11 cellular contexts compared by ENCODE assay signal in genomic region chr1:161420763-161421455, GRCh38. TPM values are rescaled to one million over a fixed set of nuclear protein-coding genes. Genes with fewer than 3 reads are reported as not detected.
DNase-seq lines count a peak whose midpoint lies in the region; ATAC-seq and TF ChIP-seq lines count a peak whose summit lies in the region.
"Had no signal": no experiment of that assay in that cellular context is flagged by ENCODE, and none has a peak within 500 bp of the region (broad histone marks: within the 10 kb centered on the region; RNA-seq: fewer than 3 reads in every experiment).

No MANE protein-coding gene starts in this region.

- POLR2A ChIA-PET in activated CD4-positive, alpha-beta T cell treated with anti-CD3 and anti-CD28 coated beads for 36 hours (lab: Charles Lee), result no interaction called here
- POLR2A ChIA-PET in Caco-2 (lab: Charles Lee), result no interaction called here

- H3K9me3 Mint-ChIP-seq in activated CD4-positive, alpha-beta T cell treated with anti-CD3 and anti-CD28 coated beads for 36 hours (ENCODE audit: low read depth), result no peaks in the 10 kb centered on the region
- no peaks in the 10 kb centered on the region for H3K9me3 Mint-ChIP-seq in neural crest cell
- no peaks in the 10 kb centered on the region for H3K9me3 Mint-ChIP-seq in Caco-2 (ENCODE audit: unreplicated experiment)
- H3K9me3 Mint-ChIP-seq: activated naive CD4-positive, alpha-beta T cell treated with anti-CD3 and anti-CD28 coated beads, Interleukin-2, amount 10 ng/mL, durations not matched to agents 7 days and 5 days had no signal

- no peak overlapping the region for H3K27ac Mint-ChIP-seq in activated CD4-positive, alpha-beta T cell treated with anti-CD3 and anti-CD28 coated beads for 36 hours
- no peak overlapping the region for H3K27ac Mint-ChIP-seq in neural crest cell (ENCODE audit: unreplicated experiment)
- no peak overlapping the region for H3K27ac Mint-ChIP-seq in Caco-2 (ENCODE audit: unreplicated experiment)

- peaks cover 7% of the 10 kb centered on the region for H3K27me3 Mint-ChIP-seq in activated CD4-positive, alpha-beta T cell treated with anti-CD3 and anti-CD28 coated beads for 36 hours
- H3K27me3 Mint-ChIP-seq in neural crest cell (ENCODE audit: low read depth) (peaks cover 72% of the 10 kb centered on the region), Caco-2 (ENCODE audit: insufficient read depth, unreplicated experiment) (no peaks in the 10 kb centered on the region)

- peak overlapping the region; percentile 73 for H3K4me3 Mint-ChIP-seq in activated CD4-positive, alpha-beta T cell treated with anti-CD3 and anti-CD28 coated beads for 36 hours
- H3K4me3 Mint-ChIP-seq in neural crest cell, result peak overlapping the region; percentile 10
- H3K4me3 Mint-ChIP-seq in Caco-2 (ENCODE audit: unreplicated experiment), result no peak overlapping the region

- TF ChIP-seq CTCF in neural crest cell (conservative IDR thresholded peaks at IDR 0.05), result no peak
- TF ChIP-seq CTCF in Caco-2 (IDR thresholded peaks at IDR 0.05; ENCODE audit: insufficient read depth in 1 of 2, low read depth in 1 of 2, low read length in 1 of 2, severe bottlenecking in 1 of 2, unreplicated experiment in 1 of 2), result no peak
- no peak for TF ChIP-seq CTCF in ascending aorta (IDR thresholded peaks at IDR 0.05)

- H3K36me3 Mint-ChIP-seq in activated CD4-positive, alpha-beta T cell treated with anti-CD3 and anti-CD28 coated beads for 36 hours (ENCODE audit: low read depth), result peaks cover 3% of the 10 kb centered on the region
- H3K36me3 Mint-ChIP-seq in neural crest cell (ENCODE audit: low read depth) (no peaks in the 10 kb centered on the region), Caco-2 (ENCODE audit: insufficient read depth, unreplicated experiment) (peaks cover 7% of the 10 kb centered on the region)
- H3K36me3 Mint-ChIP-seq: activated naive CD4-positive, alpha-beta T cell treated with anti-CD3 and anti-CD28 coated beads, Interleukin-2, amount 10 ng/mL, durations not matched to agents 7 days and 5 days had no signal

- H3K27ac ChIP-seq in ectodermal cell (ENCODE audit: insufficient read depth, low read depth, low read length, poor library complexity, severe bottlenecking) (no peak overlapping the region), ascending aorta (no peak overlapping the region)

- WGBS in ectodermal cell, 2 experiments, result 28 to 33% methylated on average over 24 of the region's 24 CpGs

- no TSS peak for BruUV-seq in Caco-2 (replicated peaks; lab: Mats Ljungman, UMichigan)

- CTCF ChIA-PET in activated CD4-positive, alpha-beta T cell treated with anti-CD3 and anti-CD28 coated beads for 36 hours (lab: Charles Lee), result interaction anchor here (1.0 to 1.7 kb wide), 4 partner anchors 15 to 19 kb away, joined by 3 to 4 read pairs (median 4); no protein-coding TSS in a partner anchor
- CTCF ChIA-PET in Caco-2 (lab: Charles Lee), result no interaction called here

- H3K9me3 ChIP-seq in ectodermal cell (ENCODE audit: control insufficient read depth, low read length) (no peaks in the 10 kb centered on the region), Caco-2 (no peaks in the 10 kb centered on the region), ascending aorta (peaks cover 0 to 5% of the 10 kb centered on the region in 2 donors)

- H3K4me1 Mint-ChIP-seq in activated CD4-positive, alpha-beta T cell treated with anti-CD3 and anti-CD28 coated beads for 36 hours, result peaks cover 6% of the 10 kb centered on the region
- H3K4me1 Mint-ChIP-seq in neural crest cell (peaks cover 4% of the 10 kb centered on the region), Caco-2 (ENCODE audit: low read depth, unreplicated experiment) (no peaks in the 10 kb centered on the region)

- H3K4me3 ChIP-seq in ectodermal cell (ENCODE audit: insufficient read depth, low read depth, low read length) (peak overlapping the region; percentile 5), Caco-2 (ENCODE audit: low read depth, low read length) (no peak overlapping the region), ascending aorta (no peak overlapping the region)

- no peaks in the 10 kb centered on the region for H3K36me3 ChIP-seq in ectodermal cell (ENCODE audit: control insufficient read depth, insufficient read depth, low read length)
- no peaks in the 10 kb centered on the region for H3K36me3 ChIP-seq in Caco-2 (ENCODE audit: control insufficient read depth, insufficient read depth, low read length)
- H3K36me3 ChIP-seq in ascending aorta, result peaks cover 0 to 3% of the 10 kb centered on the region in 2 donors

- peaks cover 32% of the 10 kb centered on the region for H3K27me3 ChIP-seq in ectodermal cell (ENCODE audit: control insufficient read depth, insufficient read depth, low read length, poor library complexity, severe bottlenecking)
- no peaks in the 10 kb centered on the region for H3K27me3 ChIP-seq in Caco-2 (replicated peaks; ENCODE audit: control insufficient read depth, insufficient read depth, low read length)
- no peaks in the 10 kb centered on the region for H3K27me3 ChIP-seq in ascending aorta

- ATAC-seq in activated CD4-positive, alpha-beta T cell treated with anti-CD3 and anti-CD28 coated beads for 36 hours, result no peak
- no peak for ATAC-seq in GM18868 (IDR thresholded peaks at IDR 0.05; ENCODE audit: unreplicated experiment)

- H3K4me1 ChIP-seq in ectodermal cell (ENCODE audit: control insufficient read depth, insufficient read depth, low read length), result no peaks in the 10 kb centered on the region
- H3K4me1 ChIP-seq in Caco-2, result no peaks in the 10 kb centered on the region
- no peaks in the 10 kb centered on the region for H3K4me1 ChIP-seq in ascending aorta

- intact Hi-C loops in activated CD4-positive, alpha-beta T cell treated with anti-CD3 and anti-CD28 coated beads for 36 hours (cut with DNase I, micrococcal nuclease), result no loop called here
- intact Hi-C loops in Caco-2 (cut with micrococcal nuclease; ENCODE audit: unreplicated experiment), result no loop called here
- intact Hi-C loops in ascending aorta (cut with DNase I), result no loop called here

- peak; percentile 17 for DNase-seq in activated CD4-positive, alpha-beta T cell treated with anti-CD3 and anti-CD28 coated beads for 36 hours
- DNase-seq in activated CD4-positive, alpha-beta T cell treated with anti-CD3 and anti-CD28 coated beads for 4 hours, result no peak
- DNase-seq in NCI-H526 (lab: John Stamatoyannopoulos, UW) (peak; percentile 60 to 79), neural crest cell (ENCODE audit: low read depth, low spot score) (no peak), Caco-2 (no peak), ascending aorta (ENCODE audit: low spot score in 2 of 2) (no peak)
- DNase-seq: activated naive CD4-positive, alpha-beta T cell treated with anti-CD3 and anti-CD28 coated beads, Interleukin-2, amount 10 ng/mL, durations not matched to agents 7 days and 5 days; dermis blood vessel endothelial cell; SIG-M5 had no signal

RNA-seq across cellular contexts. Expression of gene CFAP126, which starts 53.2 kb away (rescaled TPM):
- not detected for total RNA-seq in activated CD4-positive, alpha-beta T cell treated with anti-CD3 and anti-CD28 coated beads for 36 hours
- polyA plus RNA-seq in ectodermal cell (2013, experiment 1 of 4), result not detected
- not detected for polyA plus RNA-seq in ectodermal cell (2013, experiment 2 of 4)
- not detected for polyA plus RNA-seq in ectodermal cell (2013, experiment 3 of 4)
- polyA plus RNA-seq in ectodermal cell (2013, experiment 4 of 4), result 0.32 TPM
- total RNA-seq in neural crest cell (not detected in 2 replicates), Caco-2 (2022) (not detected in 2 replicates), ascending aorta (not detected)
- total RNA-seq: dermis blood vessel endothelial cell had no signal

Comparison
In these comparisons a context has a peak if more than half of its experiments do, and no peak if none do; other contexts are left out.
1. DNase-seq: peak in activated CD4-positive, alpha-beta T cell treated with anti-CD3 and anti-CD28 coated beads for 36 hours (single experiment) and NCI-H526 (2 of 2); none in activated CD4-positive, alpha-beta T cell treated with anti-CD3 and anti-CD28 coated beads for 4 hours (0 of 2), neural crest cell (single experiment), Caco-2 (0 of 2) and ascending aorta (0 of 2).